23 cellular contexts compared by ENCODE assay signal in genomic region chr19:35223856-35224505, GRCh38. TPM values are rescaled to one million over a fixed set of nuclear protein-coding genes. Genes with fewer than 3 reads are reported as not detected.
DNase-seq lines count a peak whose midpoint lies in the region; ATAC-seq and TF ChIP-seq lines count a peak whose summit lies in the region.
"Had no signal": no experiment of that assay in that cellular context is flagged by ENCODE, and none has a peak within 500 bp of the region (broad histone marks: within the 10 kb centered on the region; RNA-seq: fewer than 3 reads in every experiment).

No MANE protein-coding gene starts in this region.

- TF ChIP-seq CTCF in heart left ventricle (IDR thresholded peaks at IDR 0.05) (no peak), RWPE1 (conservative IDR thresholded peaks at IDR 0.05; ENCODE audit: low read depth) (no peak), foreskin keratinocyte (conservative IDR thresholded peaks at IDR 0.05) (no peak), upper lobe of right lung (IDR thresholded peaks at IDR 0.05) (no peak), testis (IDR thresholded peaks at IDR 0.05) (no peak)

- H3K4me1 ChIP-seq in heart left ventricle = peaks cover 0 to 8% (median 0%) of the 10 kb centered on the region in 12 donors
- no peaks in the 10 kb centered on the region for H3K4me1 ChIP-seq in foreskin keratinocyte
- H3K4me1 ChIP-seq in upper lobe of right lung = peaks cover 12% of the 10 kb centered on the region
- peaks cover 9% of the 10 kb centered on the region for H3K4me1 ChIP-seq in testis

- intact Hi-C loops in heart left ventricle (cut with DNase I) = no loop called here
- intact Hi-C loops in Right ventricle myocardium inferior (cut with DNase I) = no loop called here
- intact Hi-C loops in upper lobe of right lung (cut with DNase I) = no loop called here
- intact Hi-C loops in testis (cut with DNase I; ENCODE audit: low total_unique reads) = no loop called here

- no peaks in the 10 kb centered on the region for H3K36me3 ChIP-seq in heart left ventricle
- no peaks in the 10 kb centered on the region for H3K36me3 ChIP-seq in upper lobe of right lung
- H3K36me3 ChIP-seq in testis (ENCODE audit: low read depth, missing control alignments) = no peaks in the 10 kb centered on the region
- H3K36me3 ChIP-seq: adrenal gland, esophagus squamous epithelium had no signal

- no peak overlapping the region for H3K4me3 ChIP-seq in heart left ventricle
- no peak overlapping the region for H3K4me3 ChIP-seq in upper lobe of right lung
- no peak overlapping the region for H3K4me3 ChIP-seq in testis
- H3K4me3 ChIP-seq: adrenal gland, esophagus squamous epithelium, hepatocyte had no signal

- TF ChIP-seq POLR2A in heart left ventricle (IDR thresholded peaks at IDR 0.05) = no peak
- TF ChIP-seq POLR2A in testis (IDR thresholded peaks at IDR 0.05) = no peak

- 47 to 64% (median 57%) methylated on average over 2 to 4 of the region's 4 CpGs for WGBS in heart left ventricle, 4 donors
- 79 to 93% methylated on average over 3 to 4 of the region's 4 CpGs for WGBS in testis, 2 donors

- DNase-seq in heart left ventricle = no peak
- DNase-seq in Right ventricle myocardium inferior (ENCODE audit: missing footprints) = no peak
- DNase-seq in RWPE1 (ENCODE audit: low spot score) = no peak
- DNase-seq in foreskin keratinocyte = peak in 1 of 2 donors; percentile 64
- peak; percentile 62 for DNase-seq in upper lobe of right lung
- no peak for DNase-seq in testis
- DNase-seq in stimulated activated CD4-positive, alpha-beta T cell treated with anti-CD3 and anti-CD28 coated beads, Interleukin-12 subunit alpha, Interleukin-12 subunit beta, amount 100 ng/mL, for 4 hours = no peak
- no peak for DNase-seq in NCI-H2081 (lab: John Stamatoyannopoulos, UW)
- DNase-seq: ACHN; activated CD8-positive, alpha-beta T cell treated with anti-CD3 and anti-CD28 coated beads for 36 hours; DMS79 treated with DMSO at 0.1 percent for 48 hours; esophagus squamous epithelium; kidney; NCI-H187 treated with DMSO at 0.1 percent for 48 hours; stimulated activated naive CD4-positive, alpha-beta T cell treated with Interleukin-2 at 50 U/mL for 16 hours had no signal

- peak in 3 of 4 donors; percentile 28 to 60 (median 34) for ATAC-seq in heart left ventricle
- no peak for ATAC-seq in Right ventricle myocardium inferior
- ATAC-seq in foreskin keratinocyte = peak; percentile 19
- no peak for ATAC-seq in upper lobe of right lung
- ATAC-seq: activated CD8-positive, alpha-beta T cell treated with anti-CD3 and anti-CD28 coated beads for 36 hours had no signal

- no peaks in the 10 kb centered on the region for H3K27me3 ChIP-seq in heart left ventricle
- H3K27me3 ChIP-seq in foreskin keratinocyte = no peaks in the 10 kb centered on the region
- no peaks in the 10 kb centered on the region for H3K27me3 ChIP-seq in upper lobe of right lung
- H3K27me3 ChIP-seq in testis = no peaks in the 10 kb centered on the region
- H3K27me3 ChIP-seq: adrenal gland, esophagus squamous epithelium, hepatocyte had no signal

- CTCF ChIA-PET in RWPE1 (lab: Yijun Ruan, JAX) = interaction anchor here (1.0 kb wide), 1 partner anchor 69 kb away, joined by 3 read pairs; the partner anchor contains the start of gene FXYD5

- no peak overlapping the region for H3K27ac ChIP-seq in heart left ventricle
- peak overlapping the region; percentile 84 for H3K27ac ChIP-seq in RWPE1
- H3K27ac ChIP-seq in foreskin keratinocyte = peak overlapping the region; percentile 28
- no peak overlapping the region for H3K27ac ChIP-seq in upper lobe of right lung
- H3K27ac ChIP-seq in testis = no peak overlapping the region
- H3K27ac ChIP-seq: adrenal gland, esophagus squamous epithelium, hepatocyte, VCaP had no signal

- POLR2A ChIA-PET in RWPE1 (lab: Yijun Ruan, JAX; ENCODE audit: low non-redundant PET) = no interaction called here

- peaks cover 0 to 3% (median 0%) of the 10 kb centered on the region in 12 donors for H3K9me3 ChIP-seq in heart left ventricle
- no peaks in the 10 kb centered on the region for H3K9me3 ChIP-seq in upper lobe of right lung
- no peaks in the 10 kb centered on the region for H3K9me3 ChIP-seq in testis
- H3K9me3 ChIP-seq: adrenal gland, esophagus squamous epithelium had no signal

RNA-seq across cellular contexts. Expression of gene FAM187B, which starts 4.6 kb away (rescaled TPM):
- not detected for total RNA-seq in heart left ventricle
- under 1 TPM in 1 of 2 donors, not detected in 1; 0.06 TPM for polyA plus RNA-seq in heart left ventricle
- not detected for total RNA-seq in Right ventricle myocardium inferior
- total RNA-seq in foreskin keratinocyte = not detected in 2 replicates
- polyA plus RNA-seq in foreskin keratinocyte = not detected in 2 replicates
- not detected for total RNA-seq in upper lobe of right lung
- 100 to 1,000 TPM in 1 of 2 donors, 10 to 100 TPM in 1; 18.4 to 105 TPM for total RNA-seq in testis
- polyA plus RNA-seq in testis (ENCODE audit: insufficient read depth, low read depth, low replicate concordance) = 79.2 TPM
- total RNA-seq: activated CD8-positive, alpha-beta T cell treated with anti-CD3 and anti-CD28 coated beads for 36 hours; activated T-helper 2 cell treated with anti-CD3 and anti-CD28 coated beads, Interferon-gamma antibody, Interleukin-2, Interleukin-4, amounts not matched to agents 10 μg/mL and 5 μg/mL and 100 μg/mL, durations not matched to agents 14 hours and 24 hours and 36 hours; esophagus squamous epithelium; hepatocyte; kidney; mesothelial cell of epicardium; neural crest cell; renal cortical epithelial cell; urinary bladder had no signal
- polyA plus RNA-seq: hepatocyte, urinary bladder had no signal

RNA-seq across cellular contexts. Expression of gene LSR, which starts 24.8 kb away (rescaled TPM):
- total RNA-seq in heart left ventricle (1 to 10 TPM; 2.8 to 9.0 (median 5.3) TPM), Right ventricle myocardium inferior (6.8 TPM), foreskin keratinocyte (91.3 and 98.0 TPM in 2 replicates), upper lobe of right lung (79.1 TPM), testis (100 to 1,000 TPM; 154 to 195 TPM)
- polyA plus RNA-seq in heart left ventricle (10 to 100 TPM in 1 of 2 donors, 1 to 10 TPM in 1; 4.8 to 10.5 TPM), foreskin keratinocyte (113 and 125 TPM in 2 replicates), testis (ENCODE audit: insufficient read depth, low read depth, low replicate concordance) (85.7 TPM)

RNA-seq across cellular contexts. Expression of gene USF2, which starts 44.8 kb away (rescaled TPM):
- total RNA-seq in heart left ventricle = 100 to 1,000 TPM; 138 to 201 (median 159) TPM
- polyA plus RNA-seq in heart left ventricle = 100 to 1,000 TPM; 134 to 251 TPM
- total RNA-seq in Right ventricle myocardium inferior = 151 TPM
- 54.5 and 59.6 TPM in 2 replicates for total RNA-seq in foreskin keratinocyte
- 81.3 and 89.9 TPM in 2 replicates for polyA plus RNA-seq in foreskin keratinocyte
- 152 TPM for total RNA-seq in upper lobe of right lung
- total RNA-seq in testis = 100 to 1,000 TPM; 105 to 123 TPM
- 83.1 TPM for polyA plus RNA-seq in testis (ENCODE audit: insufficient read depth, low read depth, low replicate concordance)

RNA-seq across cellular contexts. Expression of gene HAMP, which starts 58.3 kb away (rescaled TPM):
- total RNA-seq in heart left ventricle = 1 to 10 TPM in 2 of 9 donors, under 1 TPM in 2, not detected in 5; 0.19 to 2.4 (median 1.1) TPM
- polyA plus RNA-seq in heart left ventricle = 10 to 100 TPM in 1 of 2 donors, not detected in 1; 22.0 TPM
- total RNA-seq in Right ventricle myocardium inferior = not detected
- not detected in 2 replicates for total RNA-seq in foreskin keratinocyte
- not detected in 2 replicates for polyA plus RNA-seq in foreskin keratinocyte
- total RNA-seq in upper lobe of right lung = 1.5 TPM
- not detected for total RNA-seq in testis
- polyA plus RNA-seq in testis (ENCODE audit: insufficient read depth, low read depth, low replicate concordance) = 1.6 TPM
- total RNA-seq: esophagus squamous epithelium, urinary bladder had no signal

Comparison
In these comparisons a context has a peak if more than half of its experiments do, and no peak if none do; other contexts are left out.
1. ATAC-seq: peak in heart left ventricle (3 of 4) and foreskin keratinocyte (single experiment); none in Right ventricle myocardium inferior (single experiment) and upper lobe of right lung (single experiment).
2. H3K27ac ChIP-seq: peak in RWPE1 (single experiment) and foreskin keratinocyte (single experiment); none in heart left ventricle (0 of 12), upper lobe of right lung (single experiment) and testis (0 of 2).
3. RNA of gene FAM187B, which starts 4.6 kb away (total RNA-seq): 18.4 to 105 TPM in testis; not detected in Right ventricle myocardium inferior (single experiment), not detected in heart left ventricle, not detected in foreskin keratinocyte and not detected in upper lobe of right lung (single experiment); every median in the first group is over 10 times any median in the second.